In the genomic region with DNA sequence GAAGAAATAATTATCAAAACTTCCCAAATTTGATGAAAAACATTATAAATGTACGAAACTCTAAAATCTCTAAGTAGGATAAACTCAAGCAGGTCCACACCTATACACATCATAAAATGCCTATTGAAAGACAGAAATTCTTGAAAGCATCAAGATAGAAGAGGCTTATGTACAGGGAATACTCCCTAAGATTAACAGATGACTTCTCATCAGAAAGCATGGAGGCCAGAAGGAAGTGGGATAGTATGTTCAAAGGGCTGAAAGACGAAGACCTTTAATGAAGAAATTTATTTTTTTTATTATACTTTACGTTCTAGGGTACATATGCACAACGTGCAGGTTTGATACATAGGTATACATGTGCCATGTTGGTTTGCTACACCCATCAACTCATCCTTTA, we compare ENCODE assay signal across 1 cellular context.
TF ChIP-seq lines count a peak whose summit lies in the region.

No MANE protein-coding gene starts in this region.

TF ChIP-seq in WTC11, 78 proteins besides CTCF, POLR2A, EP300 and RAD21 (continued from another document):
- TF ChIP-seq, protein P1, sequence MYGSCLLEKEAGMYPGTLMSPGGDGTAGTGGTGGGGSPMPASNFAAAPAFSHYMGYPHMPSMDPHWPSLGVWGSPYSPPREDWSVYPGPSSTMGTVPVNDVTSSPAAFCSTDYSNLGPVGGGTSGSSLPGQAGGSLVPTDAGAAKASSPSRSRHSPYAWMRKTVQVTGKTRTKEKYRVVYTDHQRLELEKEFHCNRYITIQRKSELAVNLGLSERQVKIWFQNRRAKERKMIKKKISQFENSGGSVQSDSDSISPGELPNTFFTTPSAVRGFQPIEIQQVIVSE (CRISPR knock-in tag; IDR thresholded peaks at IDR 0.05; ENCODE audit: borderline replicate concordance): no peak
- TF ChIP-seq ZBTB21 (CRISPR knock-in tag; IDR thresholded peaks at IDR 0.05; ENCODE audit: borderline replicate concordance): no peak
